ENCODE assay signal across 21 cellular contexts in genomic region chr22:18965526-18966421, GRCh38. TPM values are rescaled to one million over a fixed set of nuclear protein-coding genes. Genes with fewer than 3 reads are reported as not detected.
"Had no signal": no experiment of that assay in that cellular context is flagged by ENCODE, and none has a peak within 500 bp of the region (broad histone marks: within the 10 kb centered on the region; RNA-seq: fewer than 3 reads in every experiment).

No MANE protein-coding gene starts in this region.

- H3K36me3 ChIP-seq: cardiac muscle cell, esophagus squamous epithelium, pancreas, thyroid gland had no signal

- H3K9me3 Mint-ChIP-seq: activated CD4-positive, alpha-beta T cell treated with anti-CD3 and anti-CD28 coated beads, Interleukin-2, amount 10 ng/mL, durations not matched to agents 7 days and 5 days; activated naive CD4-positive, alpha-beta T cell treated with anti-CD3 and anti-CD28 coated beads, Interleukin-2, amount 50 U/mL, for 72 hours; naive B cell; neural crest cell had no signal

- H3K9me3 ChIP-seq: esophagus squamous epithelium, pancreas, thyroid gland had no signal

- H3K27ac Mint-ChIP-seq: activated CD4-positive, alpha-beta T cell treated with anti-CD3 and anti-CD28 coated beads, Interleukin-2, amount 10 ng/mL, durations not matched to agents 7 days and 5 days; activated CD8-positive, alpha-beta T cell treated with anti-CD3 and anti-CD28 coated beads, Interleukin-2, amount 10 ng/mL, durations not matched to agents 7 days and 5 days; naive B cell had no signal

- DNase-seq: activated CD4-positive, alpha-beta T cell treated with anti-CD3 and anti-CD28 coated beads, Interleukin-2, amount 10 ng/mL, durations not matched to agents 7 days and 5 days; activated CD8-positive, alpha-beta T cell treated with anti-CD3 and anti-CD28 coated beads, Interleukin-2, amount 10 ng/mL, durations not matched to agents 7 days and 5 days; activated gamma-delta T cell; activated T-cell treated with anti-CD3 and anti-CD28 coated beads, Interleukin-2, amount 50 U/mL, for 48 hours; dermis blood vessel endothelial cell; effector memory CD4-positive, alpha-beta T cell; esophagus squamous epithelium; islet precursor cell; naive B cell; stimulated activated CD4-positive, alpha-beta T cell treated with anti-CD3 and anti-CD28 coated beads, Interleukin-2, amount 100 ng/mL, for 24 hours; stimulated activated naive CD4-positive, alpha-beta T cell treated with Interleukin-2 at 50 U/mL for 16 hours; T-helper 1 cell; T-helper 9 cell; thyroid gland had no signal

- ATAC-seq: activated CD8-positive, alpha-beta T cell treated with anti-CD3 and anti-CD28 coated beads, Interleukin-2, amount 10 ng/mL, durations not matched to agents 7 days and 5 days; activated naive CD4-positive, alpha-beta T cell treated with anti-CD3 and anti-CD28 coated beads, Interleukin-2, amount 50 U/mL, for 72 hours; pancreas had no signal

- H3K27ac ChIP-seq: cardiac muscle cell, esophagus squamous epithelium, pancreas, thyroid gland had no signal

- H3K4me3 Mint-ChIP-seq: activated CD4-positive, alpha-beta T cell treated with anti-CD3 and anti-CD28 coated beads, Interleukin-2, amount 10 ng/mL, durations not matched to agents 7 days and 5 days; activated CD8-positive, alpha-beta T cell treated with anti-CD3 and anti-CD28 coated beads, Interleukin-2, amount 10 ng/mL, durations not matched to agents 7 days and 5 days; naive B cell; neural crest cell had no signal

- H3K36me3 Mint-ChIP-seq: activated naive CD4-positive, alpha-beta T cell treated with anti-CD3 and anti-CD28 coated beads, Interleukin-2, amount 50 U/mL, for 72 hours; naive B cell had no signal

- H3K27me3 ChIP-seq: pancreas, thyroid gland had no signal

- H3K27me3 Mint-ChIP-seq: activated CD4-positive, alpha-beta T cell treated with anti-CD3 and anti-CD28 coated beads, Interleukin-2, amount 10 ng/mL, durations not matched to agents 7 days and 5 days had no signal

- H3K4me3 ChIP-seq: cardiac muscle cell, esophagus squamous epithelium, pancreas, thyroid gland had no signal

- H3K4me1 Mint-ChIP-seq: activated CD4-positive, alpha-beta T cell treated with anti-CD3 and anti-CD28 coated beads, Interleukin-2, amount 10 ng/mL, durations not matched to agents 7 days and 5 days had no signal

RNA-seq across cellular contexts. Expression of gene PRODH, which starts 29.7 kb away (rescaled TPM):
- total RNA-seq: activated CD8-positive, alpha-beta T cell treated with anti-CD3 and anti-CD28 coated beads, Interleukin-2, amount 10 ng/mL, durations not matched to agents 7 days and 5 days; endothelial cell of umbilical vein; glomerular endothelial cell; mononuclear cell had no signal
